ENCODE assay signal across 1 cellular context in the genomic region with DNA sequence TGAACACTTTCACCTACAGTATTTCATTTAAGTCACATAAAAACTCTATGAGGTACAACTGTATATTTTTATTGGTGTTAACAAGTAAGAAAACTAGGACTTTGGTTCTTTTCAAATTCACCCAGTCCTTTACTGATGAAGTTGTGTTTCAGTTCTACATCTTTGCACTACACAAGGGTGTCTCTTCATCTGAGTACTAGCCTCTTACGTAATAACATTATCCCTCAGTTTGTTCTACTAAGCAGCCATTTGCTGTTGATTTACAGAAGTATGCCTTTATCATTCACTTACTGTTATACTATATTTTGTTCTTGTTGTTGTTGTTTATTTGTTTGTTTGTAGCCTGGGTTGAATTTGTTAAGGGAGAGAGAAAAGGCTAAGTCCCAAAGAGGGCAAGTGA.
TF ChIP-seq lines count a peak whose summit lies in the region.

No MANE protein-coding gene starts in this region.

TF ChIP-seq in GM12878, 131 proteins besides CTCF, POLR2A, EP300 and RAD21:
- TF ChIP-seq, protein P1, sequence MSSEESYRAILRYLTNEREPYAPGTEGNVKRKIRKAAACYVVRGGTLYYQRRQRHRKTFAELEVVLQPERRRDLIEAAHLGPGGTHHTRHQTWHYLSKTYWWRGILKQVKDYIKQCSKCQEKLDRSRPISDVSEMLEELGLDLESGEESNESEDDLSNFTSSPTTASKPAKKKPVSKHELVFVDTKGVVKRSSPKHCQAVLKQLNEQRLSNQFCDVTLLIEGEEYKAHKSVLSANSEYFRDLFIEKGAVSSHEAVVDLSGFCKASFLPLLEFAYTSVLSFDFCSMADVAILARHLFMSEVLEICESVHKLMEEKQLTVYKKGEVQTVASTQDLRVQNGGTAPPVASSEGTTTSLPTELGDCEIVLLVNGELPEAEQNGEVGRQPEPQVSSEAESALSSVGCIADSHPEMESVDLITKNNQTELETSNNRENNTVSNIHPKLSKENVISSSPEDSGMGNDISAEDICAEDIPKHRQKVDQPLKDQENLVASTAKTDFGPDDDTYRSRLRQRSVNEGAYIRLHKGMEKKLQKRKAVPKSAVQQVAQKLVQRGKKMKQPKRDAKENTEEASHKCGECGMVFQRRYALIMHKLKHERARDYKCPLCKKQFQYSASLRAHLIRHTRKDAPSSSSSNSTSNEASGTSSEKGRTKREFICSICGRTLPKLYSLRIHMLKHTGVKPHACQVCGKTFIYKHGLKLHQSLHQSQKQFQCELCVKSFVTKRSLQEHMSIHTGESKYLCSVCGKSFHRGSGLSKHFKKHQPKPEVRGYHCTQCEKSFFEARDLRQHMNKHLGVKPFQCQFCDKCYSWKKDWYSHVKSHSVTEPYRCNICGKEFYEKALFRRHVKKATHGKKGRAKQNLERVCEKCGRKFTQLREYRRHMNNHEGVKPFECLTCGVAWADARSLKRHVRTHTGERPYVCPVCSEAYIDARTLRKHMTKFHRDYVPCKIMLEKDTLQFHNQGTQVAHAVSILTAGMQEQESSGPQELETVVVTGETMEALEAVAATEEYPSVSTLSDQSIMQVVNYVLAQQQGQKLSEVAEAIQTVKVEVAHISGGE (CRISPR knock-in tag; IDR thresholded peaks at IDR 0.05), result no peak
- TF ChIP-seq SIN3A (IDR thresholded peaks at IDR 0.05; ENCODE audit: low read depth, low read length) (no peak), MYC (IDR thresholded peaks at IDR 0.05; ENCODE audit: insufficient read depth, insufficient read length, insufficient replicate concordance, low read length, severe bottlenecking) (no peak), ATF7 (IDR thresholded peaks at IDR 0.05; ENCODE audit: low read depth) (no peak), SPI1 (IDR thresholded peaks at IDR 0.05; ENCODE audit: borderline replicate concordance, insufficient read depth, low read depth, low read length) (no peak), WRNIP1 (IDR thresholded peaks at IDR 0.05; ENCODE audit: borderline replicate concordance, low read depth, low read length) (no peak), EED (IDR thresholded peaks at IDR 0.05; ENCODE audit: low read depth) (no peak), JUNB (IDR thresholded peaks at IDR 0.05) (no peak), TAF1 (IDR thresholded peaks at IDR 0.05; ENCODE audit: borderline replicate concordance, low read depth, low read length) (no peak), RAD51 (IDR thresholded peaks at IDR 0.05) (no peak), CBX5 (IDR thresholded peaks at IDR 0.05; ENCODE audit: low read depth) (no peak), RUNX3 (IDR thresholded peaks at IDR 0.05; ENCODE audit: low read length) (no peak)
- TF ChIP-seq, protein P2, sequence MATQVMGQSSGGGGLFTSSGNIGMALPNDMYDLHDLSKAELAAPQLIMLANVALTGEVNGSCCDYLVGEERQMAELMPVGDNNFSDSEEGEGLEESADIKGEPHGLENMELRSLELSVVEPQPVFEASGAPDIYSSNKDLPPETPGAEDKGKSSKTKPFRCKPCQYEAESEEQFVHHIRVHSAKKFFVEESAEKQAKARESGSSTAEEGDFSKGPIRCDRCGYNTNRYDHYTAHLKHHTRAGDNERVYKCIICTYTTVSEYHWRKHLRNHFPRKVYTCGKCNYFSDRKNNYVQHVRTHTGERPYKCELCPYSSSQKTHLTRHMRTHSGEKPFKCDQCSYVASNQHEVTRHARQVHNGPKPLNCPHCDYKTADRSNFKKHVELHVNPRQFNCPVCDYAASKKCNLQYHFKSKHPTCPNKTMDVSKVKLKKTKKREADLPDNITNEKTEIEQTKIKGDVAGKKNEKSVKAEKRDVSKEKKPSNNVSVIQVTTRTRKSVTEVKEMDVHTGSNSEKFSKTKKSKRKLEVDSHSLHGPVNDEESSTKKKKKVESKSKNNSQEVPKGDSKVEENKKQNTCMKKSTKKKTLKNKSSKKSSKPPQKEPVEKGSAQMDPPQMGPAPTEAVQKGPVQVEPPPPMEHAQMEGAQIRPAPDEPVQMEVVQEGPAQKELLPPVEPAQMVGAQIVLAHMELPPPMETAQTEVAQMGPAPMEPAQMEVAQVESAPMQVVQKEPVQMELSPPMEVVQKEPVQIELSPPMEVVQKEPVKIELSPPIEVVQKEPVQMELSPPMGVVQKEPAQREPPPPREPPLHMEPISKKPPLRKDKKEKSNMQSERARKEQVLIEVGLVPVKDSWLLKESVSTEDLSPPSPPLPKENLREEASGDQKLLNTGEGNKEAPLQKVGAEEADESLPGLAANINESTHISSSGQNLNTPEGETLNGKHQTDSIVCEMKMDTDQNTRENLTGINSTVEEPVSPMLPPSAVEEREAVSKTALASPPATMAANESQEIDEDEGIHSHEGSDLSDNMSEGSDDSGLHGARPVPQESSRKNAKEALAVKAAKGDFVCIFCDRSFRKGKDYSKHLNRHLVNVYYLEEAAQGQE (IDR thresholded peaks at IDR 0.05; ENCODE audit: low read depth, low read length), result no peak
- TF ChIP-seq, protein P3, sequence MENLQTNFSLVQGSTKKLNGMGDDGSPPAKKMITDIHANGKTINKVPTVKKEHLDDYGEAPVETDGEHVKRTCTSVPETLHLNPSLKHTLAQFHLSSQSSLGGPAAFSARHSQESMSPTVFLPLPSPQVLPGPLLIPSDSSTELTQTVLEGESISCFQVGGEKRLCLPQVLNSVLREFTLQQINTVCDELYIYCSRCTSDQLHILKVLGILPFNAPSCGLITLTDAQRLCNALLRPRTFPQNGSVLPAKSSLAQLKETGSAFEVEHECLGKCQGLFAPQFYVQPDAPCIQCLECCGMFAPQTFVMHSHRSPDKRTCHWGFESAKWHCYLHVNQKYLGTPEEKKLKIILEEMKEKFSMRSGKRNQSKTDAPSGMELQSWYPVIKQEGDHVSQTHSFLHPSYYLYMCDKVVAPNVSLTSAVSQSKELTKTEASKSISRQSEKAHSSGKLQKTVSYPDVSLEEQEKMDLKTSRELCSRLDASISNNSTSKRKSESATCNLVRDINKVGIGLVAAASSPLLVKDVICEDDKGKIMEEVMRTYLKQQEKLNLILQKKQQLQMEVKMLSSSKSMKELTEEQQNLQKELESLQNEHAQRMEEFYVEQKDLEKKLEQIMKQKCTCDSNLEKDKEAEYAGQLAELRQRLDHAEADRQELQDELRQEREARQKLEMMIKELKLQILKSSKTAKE (IDR thresholded peaks at IDR 0.05; ENCODE audit: low read depth, poor library complexity, severe bottlenecking), result no peak
- TF ChIP-seq, protein P4, sequence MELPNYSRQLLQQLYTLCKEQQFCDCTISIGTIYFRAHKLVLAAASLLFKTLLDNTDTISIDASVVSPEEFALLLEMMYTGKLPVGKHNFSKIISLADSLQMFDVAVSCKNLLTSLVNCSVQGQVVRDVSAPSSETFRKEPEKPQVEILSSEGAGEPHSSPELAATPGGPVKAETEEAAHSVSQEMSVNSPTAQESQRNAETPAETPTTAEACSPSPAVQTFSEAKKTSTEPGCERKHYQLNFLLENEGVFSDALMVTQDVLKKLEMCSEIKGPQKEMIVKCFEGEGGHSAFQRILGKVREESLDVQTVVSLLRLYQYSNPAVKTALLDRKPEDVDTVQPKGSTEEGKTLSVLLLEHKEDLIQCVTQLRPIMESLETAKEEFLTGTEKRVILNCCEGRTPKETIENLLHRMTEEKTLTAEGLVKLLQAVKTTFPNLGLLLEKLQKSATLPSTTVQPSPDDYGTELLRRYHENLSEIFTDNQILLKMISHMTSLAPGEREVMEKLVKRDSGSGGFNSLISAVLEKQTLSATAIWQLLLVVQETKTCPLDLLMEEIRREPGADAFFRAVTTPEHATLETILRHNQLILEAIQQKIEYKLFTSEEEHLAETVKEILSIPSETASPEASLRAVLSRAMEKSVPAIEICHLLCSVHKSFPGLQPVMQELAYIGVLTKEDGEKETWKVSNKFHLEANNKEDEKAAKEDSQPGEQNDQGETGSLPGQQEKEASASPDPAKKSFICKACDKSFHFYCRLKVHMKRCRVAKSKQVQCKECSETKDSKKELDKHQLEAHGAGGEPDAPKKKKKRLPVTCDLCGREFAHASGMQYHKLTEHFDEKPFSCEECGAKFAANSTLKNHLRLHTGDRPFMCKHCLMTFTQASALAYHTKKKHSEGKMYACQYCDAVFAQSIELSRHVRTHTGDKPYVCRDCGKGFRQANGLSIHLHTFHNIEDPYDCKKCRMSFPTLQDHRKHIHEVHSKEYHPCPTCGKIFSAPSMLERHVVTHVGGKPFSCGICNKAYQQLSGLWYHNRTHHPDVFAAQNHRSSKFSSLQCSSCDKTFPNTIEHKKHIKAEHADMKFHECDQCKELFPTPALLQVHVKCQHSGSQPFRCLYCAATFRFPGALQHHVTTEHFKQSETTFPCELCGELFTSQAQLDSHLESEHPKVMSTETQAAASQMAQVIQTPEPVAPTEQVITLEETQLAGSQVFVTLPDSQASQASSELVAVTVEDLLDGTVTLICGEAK (IDR thresholded peaks at IDR 0.05; ENCODE audit: borderline replicate concordance), result no peak
- TF ChIP-seq, protein P5, sequence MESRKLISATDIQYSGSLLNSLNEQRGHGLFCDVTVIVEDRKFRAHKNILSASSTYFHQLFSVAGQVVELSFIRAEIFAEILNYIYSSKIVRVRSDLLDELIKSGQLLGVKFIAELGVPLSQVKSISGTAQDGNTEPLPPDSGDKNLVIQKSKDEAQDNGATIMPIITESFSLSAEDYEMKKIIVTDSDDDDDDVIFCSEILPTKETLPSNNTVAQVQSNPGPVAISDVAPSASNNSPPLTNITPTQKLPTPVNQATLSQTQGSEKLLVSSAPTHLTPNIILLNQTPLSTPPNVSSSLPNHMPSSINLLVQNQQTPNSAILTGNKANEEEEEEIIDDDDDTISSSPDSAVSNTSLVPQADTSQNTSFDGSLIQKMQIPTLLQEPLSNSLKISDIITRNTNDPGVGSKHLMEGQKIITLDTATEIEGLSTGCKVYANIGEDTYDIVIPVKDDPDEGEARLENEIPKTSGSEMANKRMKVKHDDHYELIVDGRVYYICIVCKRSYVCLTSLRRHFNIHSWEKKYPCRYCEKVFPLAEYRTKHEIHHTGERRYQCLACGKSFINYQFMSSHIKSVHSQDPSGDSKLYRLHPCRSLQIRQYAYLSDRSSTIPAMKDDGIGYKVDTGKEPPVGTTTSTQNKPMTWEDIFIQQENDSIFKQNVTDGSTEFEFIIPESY (IDR thresholded peaks at IDR 0.05), result no peak
